ENCODE assay signal across 9 cellular contexts in genomic region chr15:67176195-67176971, GRCh38.
DNase-seq lines count a peak whose midpoint lies in the region; ATAC-seq and TF ChIP-seq lines count a peak whose summit lies in the region.
"Had no signal": no experiment of that assay in that cellular context is flagged by ENCODE, and none has a peak within 500 bp of the region (broad histone marks: within the 10 kb centered on the region; RNA-seq: fewer than 3 reads in every experiment).

No MANE protein-coding gene starts in this region.

- H3K27me3 ChIP-seq in BLaER1 treated with 17β-estradiol and CSF1 and Interleukin-3, amounts not matched to agents 10 nM and 100 nM, result no peaks in the 10 kb centered on the region
- no peaks in the 10 kb centered on the region for H3K27me3 ChIP-seq in MG63
- H3K27me3 ChIP-seq in colonic mucosa, result no peaks in the 10 kb centered on the region
- H3K27me3 ChIP-seq in aorta (ENCODE audit: control insufficient read depth in 1 of 2, insufficient read depth in 2 of 2, low read length in 1 of 2), result no peaks in the 10 kb centered on the region

- H3K9ac ChIP-seq in BLaER1 treated with 17β-estradiol and CSF1 and Interleukin-3, amounts not matched to agents 10 nM and 100 nM, result peak overlapping the region; percentile 1 to 75 (median 68); a peak in 16 of 22 replicates
- H3K9ac ChIP-seq in colonic mucosa (ENCODE audit: low read depth in 2 of 2, low read length in 2 of 2), result no peak overlapping the region

- intact Hi-C loops in colonic mucosa (cut with DNase I) (no loop called here), aorta (cut with DNase I) (loop anchor here in 1 of 2 donors (5.0 kb wide), 1 partner anchor 109 kb away; the partner anchor contains the start of gene SMAD3)

- DNase-seq in MG63, result peak; percentile 96
- no peak for DNase-seq in colonic mucosa
- DNase-seq in aorta, result no peak
- DNase-seq: stimulated activated naive CD4-positive, alpha-beta T cell treated with Interleukin-2 at 50 U/mL for 16 hours had no signal

- WGBS in aorta, 2 donors, result 16 to 22% methylated on average over 14 of the region's 14 CpGs

- H3K36me3 Mint-ChIP-seq in nephron (ENCODE audit: low read depth), result peaks cover 64% of the 10 kb centered on the region

- peak overlapping the region in 10 of 11 experiments; percentile 61 to 89 (median 84); a peak in 20 of 22 replicates for H3K27ac ChIP-seq in BLaER1 treated with 17β-estradiol and CSF1 and Interleukin-3, amounts not matched to agents 10 nM and 100 nM
- H3K27ac ChIP-seq in colonic mucosa (peak overlapping the region; percentile 47), aorta (ENCODE audit: low read depth in 1 of 2, low read length in 2 of 2) (no peak overlapping the region)

- peaks cover 89 to 99% (median 98%) of the 10 kb centered on the region in 11 experiments for H3K36me3 ChIP-seq in BLaER1 treated with 17β-estradiol and CSF1 and Interleukin-3, amounts not matched to agents 10 nM and 100 nM
- H3K36me3 ChIP-seq in MG63 (peaks cover 89% of the 10 kb centered on the region), colonic mucosa (no peaks in the 10 kb centered on the region), aorta (ENCODE audit: control insufficient read depth in 1 of 2, insufficient read depth in 2 of 2, low read length in 1 of 2) (no peaks in the 10 kb centered on the region)

- H3K9me3 ChIP-seq in BLaER1 treated with 17β-estradiol and CSF1 and Interleukin-3, amounts not matched to agents 10 nM and 100 nM (replicated peaks in 1 of 11), result no peaks in the 10 kb centered on the region
- H3K9me3 ChIP-seq in MG63 (no peaks in the 10 kb centered on the region), colonic mucosa (no peaks in the 10 kb centered on the region), aorta (ENCODE audit: control insufficient read depth, low read length) (no peaks in the 10 kb centered on the region)

- peak overlapping the region; percentile 51 to 71 (median 53) for H3K27ac Mint-ChIP-seq in nephron

- H3K27me3 Mint-ChIP-seq in nephron (ENCODE audit: low read depth), result no peaks in the 10 kb centered on the region

- ATAC-seq in HG03045 (IDR thresholded peaks at IDR 0.05; ENCODE audit: unreplicated experiment) (no peak), GM18907 (IDR thresholded peaks at IDR 0.05; ENCODE audit: unreplicated experiment) (no peak), GM18870 (IDR thresholded peaks at IDR 0.05; ENCODE audit: unreplicated experiment) (no peak), aorta (ENCODE audit: low FRiP score) (no peak)

- H4K20me1 ChIP-seq in BLaER1 treated with 17β-estradiol and CSF1 and Interleukin-3, amounts not matched to agents 10 nM and 100 nM, result peaks cover 9 to 98% (median 85%) of the 10 kb centered on the region in 11 experiments; a peak in 17 of 22 replicates

- no peaks in the 10 kb centered on the region for H3K9me3 Mint-ChIP-seq in nephron

- TF ChIP-seq CTCF in colonic mucosa (IDR thresholded peaks at IDR 0.05) (no peak), nephron (IDR thresholded peaks at IDR 0.05; ENCODE audit: unreplicated experiment in 3 of 3) (no peak)

- H3K4me2 ChIP-seq in BLaER1 treated with 17β-estradiol and CSF1 and Interleukin-3, amounts not matched to agents 10 nM and 100 nM, result peak overlapping the region; percentile 12 to 93 (median 81); a peak in 20 of 22 replicates

- H3K4me1 Mint-ChIP-seq in nephron, result peaks cover 71% of the 10 kb centered on the region

- 0 out of 20 replicates have a peak overlapping the region, but pooled peaks of 1 of the 10 experiments have one; percentile 6 for H3K4me3 ChIP-seq in BLaER1 treated with 17β-estradiol and CSF1 and Interleukin-3, amounts not matched to agents 10 nM and 100 nM
- H3K4me3 ChIP-seq in MG63 (no peak overlapping the region), colonic mucosa (no peak overlapping the region), aorta (ENCODE audit: low read length in 2 of 2) (no peak overlapping the region)

- H3K4me1 ChIP-seq in BLaER1 treated with 17β-estradiol and CSF1 and Interleukin-3, amounts not matched to agents 10 nM and 100 nM, result peaks cover 26 to 88% (median 69%) of the 10 kb centered on the region in 10 experiments
- H3K4me1 ChIP-seq in colonic mucosa (peaks cover 4% of the 10 kb centered on the region), aorta (ENCODE audit: control insufficient read depth in 1 of 2, insufficient read depth in 2 of 2, low read length in 2 of 2) (peaks cover 0 to 3% of the 10 kb centered on the region in 2 donors)

- no peak overlapping the region for H3K4me3 Mint-ChIP-seq in nephron

Comparison
In these comparisons a context has a peak if more than half of its experiments do, and no peak if none do; other contexts are left out.
1. H3K27ac ChIP-seq: peak in BLaER1 treated with 17β-estradiol and CSF1 and Interleukin-3, amounts not matched to agents 10 nM and 100 nM (10 of 11) and colonic mucosa (single experiment); none in aorta (0 of 2).
2. H3K9ac ChIP-seq: peak in BLaER1 treated with 17β-estradiol and CSF1 and Interleukin-3, amounts not matched to agents 10 nM and 100 nM (11 of 11); none in colonic mucosa (0 of 2).